35 cellular contexts compared by ENCODE assay signal in the genomic region with DNA sequence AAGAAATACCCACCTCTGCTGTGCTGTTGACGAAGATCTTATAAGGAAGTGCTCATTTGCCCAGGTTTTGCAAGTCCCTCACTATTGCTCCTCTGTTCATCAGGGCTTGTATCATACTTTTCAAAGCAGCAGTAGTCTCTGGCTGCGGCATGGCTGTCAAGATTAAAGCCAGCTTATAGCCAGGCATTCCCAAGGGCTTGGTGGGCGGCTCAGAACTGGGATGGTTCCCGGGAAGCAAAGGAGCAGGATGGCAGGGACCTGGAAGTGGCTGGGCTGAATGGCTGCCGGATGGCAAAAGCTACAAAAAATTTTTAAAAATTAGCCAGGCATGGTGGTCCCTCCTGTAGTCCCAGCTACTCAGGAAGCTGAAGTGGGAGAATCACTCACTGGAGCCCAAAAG. TPM values are rescaled to one million over a fixed set of nuclear protein-coding genes. Genes with fewer than 3 reads are reported as not detected.
"Had no signal": no experiment of that assay in that cellular context is flagged by ENCODE, and none has a peak within 500 bp of the region (broad histone marks: within the 10 kb centered on the region; RNA-seq: fewer than 3 reads in every experiment).

No MANE protein-coding gene starts in this region.

- DNase-seq: activated CD4-positive, alpha-beta memory T cell treated with anti-CD3 and anti-CD28 coated beads for 36 hours; activated CD4-positive, alpha-beta T cell treated with anti-CD3 and anti-CD28 coated beads, Interleukin-2, amount 10 ng/mL, durations not matched to agents 7 days and 5 days; activated effector memory CD4-positive, alpha-beta T cell treated with anti-CD3 and anti-CD28 coated beads, Interleukin-2, amount 50 U/mL, for 16 hours; activated naive CD4-positive, alpha-beta T cell; activated naive CD4-positive, alpha-beta T cell treated with anti-CD3 and anti-CD28 coated beads, Interleukin-2, amount 50 U/mL, for 16 hours; activated naive CD8-positive, alpha-beta T cell treated with anti-CD3 and anti-CD28 coated beads, Interleukin-2, amount 10 ng/mL, durations not matched to agents 7 days and 5 days; activated T-cell treated with anti-CD3 and anti-CD28 coated beads, Interleukin-2, amount 50 U/mL, for 1 hour; adrenal gland; body of pancreas; central memory CD4-positive, alpha-beta T cell; MM.1S; MV-4-11; NCI-H1092; NCI-H1436 treated with DMSO at 0.1 percent for 48 hours; NCI-H187; NCI-H2029 treated with DMSO at 0.1 percent for 48 hours; NCI-H2107; NCI-H2171 treated with DMSO at 0.1 percent for 48 hours; NCI-H2227 treated with DMSO at 0.1 percent for 48 hours; NCI-H446; NCI-H510A treated with DMSO at 0.1 percent for 48 hours; NCI-H69; NCI-H82; SHP77; SJCRH30; T1000; WERI-Rb-1 had no signal

- H3K4me1 Mint-ChIP-seq: activated CD4-positive, alpha-beta T cell treated with anti-CD3 and anti-CD28 coated beads, Interleukin-2, amount 10 ng/mL, durations not matched to agents 7 days and 5 days; activated naive CD8-positive, alpha-beta T cell treated with anti-CD3 and anti-CD28 coated beads, Interleukin-2, amount 10 ng/mL, durations not matched to agents 7 days and 5 days had no signal

- H3K4me3 Mint-ChIP-seq: activated CD4-positive, alpha-beta memory T cell treated with anti-CD3 and anti-CD28 coated beads for 36 hours; activated CD4-positive, alpha-beta T cell treated with anti-CD3 and anti-CD28 coated beads, Interleukin-2, amount 10 ng/mL, durations not matched to agents 7 days and 5 days; activated naive CD8-positive, alpha-beta T cell treated with anti-CD3 and anti-CD28 coated beads, Interleukin-2, amount 10 ng/mL, durations not matched to agents 7 days and 5 days; activated T-helper 17 cell treated with anti-CD3 and anti-CD28 coated beads, Interleukin-2, amount 50 U/mL, for 72 hours had no signal

- H3K4me1 ChIP-seq: body of pancreas, breast epithelium, SJCRH30 had no signal

- H3K27ac ChIP-seq: adrenal gland, body of pancreas, breast epithelium, KMS-11, SJCRH30, SK-N-MC, WERI-Rb-1 had no signal

- H3K9me3 Mint-ChIP-seq: activated T-helper 17 cell treated with anti-CD3 and anti-CD28 coated beads, Interleukin-2, amount 50 U/mL, for 72 hours had no signal

- H3K27me3 Mint-ChIP-seq: activated CD4-positive, alpha-beta memory T cell treated with anti-CD3 and anti-CD28 coated beads for 36 hours; activated CD4-positive, alpha-beta T cell treated with anti-CD3 and anti-CD28 coated beads, Interleukin-2, amount 10 ng/mL, durations not matched to agents 7 days and 5 days; activated naive CD8-positive, alpha-beta T cell treated with anti-CD3 and anti-CD28 coated beads, Interleukin-2, amount 10 ng/mL, durations not matched to agents 7 days and 5 days; activated T-helper 17 cell treated with anti-CD3 and anti-CD28 coated beads, Interleukin-2, amount 50 U/mL, for 72 hours had no signal

- H3K27me3 ChIP-seq: adrenal gland, body of pancreas, breast epithelium, SJCRH30 had no signal

- H3K4me3 ChIP-seq: adrenal gland, body of pancreas, breast epithelium, SJCRH30, SK-N-MC had no signal

- FAIRE-seq: astrocyte had no signal

- H3K27ac Mint-ChIP-seq: activated CD4-positive, alpha-beta memory T cell treated with anti-CD3 and anti-CD28 coated beads for 36 hours; activated CD4-positive, alpha-beta T cell treated with anti-CD3 and anti-CD28 coated beads, Interleukin-2, amount 10 ng/mL, durations not matched to agents 7 days and 5 days; activated naive CD8-positive, alpha-beta T cell treated with anti-CD3 and anti-CD28 coated beads, Interleukin-2, amount 10 ng/mL, durations not matched to agents 7 days and 5 days; activated T-helper 17 cell treated with anti-CD3 and anti-CD28 coated beads, Interleukin-2, amount 50 U/mL, for 72 hours had no signal

- H3K9me3 ChIP-seq: adrenal gland, body of pancreas, breast epithelium, SJCRH30 had no signal

- H3K9ac ChIP-seq: KMS-11 had no signal

- ATAC-seq: activated T-helper 17 cell treated with anti-CD3 and anti-CD28 coated beads, Interleukin-2, amount 50 U/mL, for 72 hours; body of pancreas; Panc1 had no signal

RNA-seq across cellular contexts. Expression of a gene that starts 54.5 kb away (rescaled TPM):
- total RNA-seq: astrocyte, body of pancreas, LHCN-M2, RPMI7951, SJCRH30 had no signal
